14 cellular contexts compared by ENCODE assay signal in the genomic region with DNA sequence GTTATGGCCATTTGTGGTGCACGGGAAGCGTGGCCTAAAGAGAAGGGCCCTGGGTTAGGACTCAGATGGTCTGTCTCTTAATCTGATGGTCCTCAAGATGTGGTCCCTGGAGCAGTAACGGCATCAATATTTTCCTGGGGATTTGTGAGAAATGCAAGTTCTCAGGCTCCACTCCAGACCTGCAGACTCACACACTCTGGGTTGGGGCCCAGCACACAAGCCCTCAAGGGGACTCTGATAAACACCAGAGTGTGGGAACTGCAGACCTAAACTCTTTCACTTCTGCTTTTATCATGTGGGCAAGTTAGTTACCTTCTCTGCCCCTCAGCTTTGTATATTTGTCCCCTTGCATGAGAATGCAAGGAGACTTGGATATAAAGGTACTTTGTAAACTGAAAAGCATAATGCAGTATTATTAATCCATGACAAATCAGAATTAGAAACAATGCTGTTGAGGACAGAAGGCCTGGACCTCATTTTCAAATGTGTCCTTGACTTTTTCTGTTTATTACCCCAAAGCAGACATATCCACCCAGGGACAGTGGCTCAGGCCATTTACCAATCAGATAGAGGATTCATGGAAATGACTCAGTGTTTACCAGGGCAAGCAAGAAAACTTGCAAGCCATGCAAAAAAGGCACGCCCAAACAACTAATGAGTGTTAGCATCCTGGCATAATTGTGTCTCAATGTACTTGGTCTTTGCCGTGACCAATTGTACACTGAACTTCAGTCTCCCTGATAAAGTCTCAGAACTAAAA.
DNase-seq lines count a peak whose midpoint lies in the region; ATAC-seq and TF ChIP-seq lines count a peak whose summit lies in the region.
"Had no signal": no experiment of that assay in that cellular context is flagged by ENCODE, and none has a peak within 500 bp of the region (broad histone marks: within the 10 kb centered on the region; RNA-seq: fewer than 3 reads in every experiment).

No MANE protein-coding gene starts in this region.

- no peaks in the 10 kb centered on the region for H3K9me3 ChIP-seq in BE2C
- no peaks in the 10 kb centered on the region for H3K9me3 ChIP-seq in tibial artery
- no peaks in the 10 kb centered on the region for H3K9me3 ChIP-seq in spleen

- TF ChIP-seq CTCF in BE2C (IDR thresholded peaks at IDR 0.05; ENCODE audit: low read depth, low read length) = no peak
- no peak for TF ChIP-seq CTCF in tibial artery (IDR thresholded peaks at IDR 0.05)
- TF ChIP-seq CTCF in spleen (IDR thresholded peaks at IDR 0.05 in 8 of 11, conservative IDR thresholded peaks at IDR 0.05 in 3 of 11) = no peak

- TF ChIP-seq POLR2A in spleen (IDR thresholded peaks at IDR 0.05) = no peak

- ATAC-seq in GM18517 (IDR thresholded peaks at IDR 0.05; ENCODE audit: unreplicated experiment) = peak; percentile 97
- peak; percentile 98 for ATAC-seq in GM21423 (IDR thresholded peaks at IDR 0.05; ENCODE audit: unreplicated experiment)
- peak; percentile 98 for ATAC-seq in HG03103 (IDR thresholded peaks at IDR 0.05; ENCODE audit: low read depth, unreplicated experiment)
- ATAC-seq: naive thymus-derived CD4-positive, alpha-beta T cell had no signal

- H3K36me3 ChIP-seq in BE2C = no peaks in the 10 kb centered on the region
- no peaks in the 10 kb centered on the region for H3K36me3 ChIP-seq in tibial artery
- no peaks in the 10 kb centered on the region for H3K36me3 ChIP-seq in spleen

- H3K27me3 ChIP-seq in BE2C (no peaks in the 10 kb centered on the region), tibial artery (no peaks in the 10 kb centered on the region), spleen (replicated peaks in 1 of 7) (no peaks in the 10 kb centered on the region)

- intact Hi-C loops in tibial artery (cut with DNase I; ENCODE audit: low total_unique reads) = no loop called here
- intact Hi-C loops in spleen (cut with DNase I; ENCODE audit: low total_unique reads) = no loop called here

- H3K27ac ChIP-seq in epithelial cell of prostate (no peak overlapping the region), tibial artery (no peak overlapping the region), spleen (peak overlapping the region in 4 of 8 donors; percentile 9 to 50 (median 30))
- H3K27ac ChIP-seq: SK-N-MC had no signal

- peak; percentile 3 for DNase-seq in epithelial cell of prostate (ENCODE audit: low read depth, low spot score)
- no peak for DNase-seq in effector CD4-positive, alpha-beta T cell
- no peak for DNase-seq in BE2C
- DNase-seq in tibial artery = no peak
- DNase-seq in spleen = no peak
- DNase-seq: HCEC 1CT; head of caudate nucleus; naive thymus-derived CD4-positive, alpha-beta T cell; NCI-H1694; stimulated activated CD4-positive, alpha-beta T cell treated with anti-CD3 and anti-CD28 coated beads, Interleukin-2, amount 100 ng/mL, for 48 hours had no signal

- WGBS in spleen, 5 donors = 79 to 90% (median 83%) methylated on average over 5 of the region's 5 CpGs

- H3K4me1 ChIP-seq in BE2C (peaks cover 20% of the 10 kb centered on the region), tibial artery (no peaks in the 10 kb centered on the region), spleen (peaks cover 0 to 12% (median 0%) of the 10 kb centered on the region in 6 donors)

- H3K4me3 ChIP-seq in BE2C (ENCODE audit: low read depth, low read length) (no peak overlapping the region), tibial artery (no peak overlapping the region), spleen (no peak overlapping the region)
- H3K4me3 ChIP-seq: SK-N-MC had no signal
